Comparison of ENCODE assay signal across 1 cellular context in genomic region chr19:57643734-57644133, GRCh38.
TF ChIP-seq lines count a peak whose summit lies in the region.

No MANE protein-coding gene starts in this region.

TF ChIP-seq in HepG2, 621 proteins besides CTCF, POLR2A, EP300 and RAD21:
- TF ChIP-seq MAFK (conservative IDR thresholded peaks at IDR 0.05 in 1 of 2, IDR thresholded peaks at IDR 0.05 in 1 of 2; ENCODE audit: low read length in 2 of 2) (peak in 1 of 2 experiments; percentile 67; a peak in 2 of 4 replicates), MAFF (IDR thresholded peaks at IDR 0.05; ENCODE audit: low read depth, low read length) (peak; percentile 11; the same call in 1 of the 2 replicates)
- TF ChIP-seq, protein P1, sequence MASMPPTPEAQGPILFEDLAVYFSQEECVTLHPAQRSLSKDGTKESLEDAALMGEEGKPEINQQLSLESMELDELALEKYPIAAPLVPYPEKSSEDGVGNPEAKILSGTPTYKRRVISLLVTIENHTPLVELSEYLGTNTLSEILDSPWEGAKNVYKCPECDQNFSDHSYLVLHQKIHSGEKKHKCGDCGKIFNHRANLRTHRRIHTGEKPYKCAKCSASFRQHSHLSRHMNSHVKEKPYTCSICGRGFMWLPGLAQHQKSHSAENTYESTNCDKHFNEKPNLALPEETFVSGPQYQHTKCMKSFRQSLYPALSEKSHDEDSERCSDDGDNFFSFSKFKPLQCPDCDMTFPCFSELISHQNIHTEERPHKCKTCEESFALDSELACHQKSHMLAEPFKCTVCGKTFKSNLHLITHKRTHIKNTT (CRISPR knock-in tag; IDR thresholded peaks at IDR 0.05), result no peak
